Comparison of ENCODE assay signal across 15 cellular contexts in the genomic region with DNA sequence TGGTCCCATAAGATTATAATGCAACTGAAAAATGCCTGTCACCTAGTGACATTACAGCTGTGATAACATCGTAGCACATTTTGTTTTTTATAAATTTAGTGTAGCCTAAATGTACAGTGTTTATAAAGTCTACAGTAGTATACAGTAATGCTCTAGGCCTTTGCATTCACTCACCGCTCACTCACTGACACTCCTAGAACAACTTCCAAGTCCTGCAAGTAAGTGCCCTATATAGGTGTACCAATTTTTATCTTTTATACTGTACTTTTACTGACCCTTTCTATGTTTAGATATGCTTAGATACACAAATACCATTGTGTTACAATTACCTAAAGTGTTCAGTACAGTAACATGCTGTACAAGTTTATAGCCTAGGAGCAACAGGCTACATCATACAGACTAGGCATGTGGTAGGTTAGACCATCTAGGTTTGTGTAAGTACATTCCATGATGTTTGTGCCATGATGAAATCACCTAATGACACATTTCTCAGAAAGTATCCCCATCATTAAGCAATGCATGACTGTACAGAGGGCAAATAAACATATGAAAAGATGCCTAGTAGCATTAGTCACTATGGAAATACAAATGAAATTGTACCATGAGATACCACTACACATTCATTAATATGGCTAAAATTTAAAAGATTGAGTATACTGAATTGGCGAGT.
DNase-seq lines count a peak whose midpoint lies in the region; ATAC-seq, FAIRE-seq and TF ChIP-seq lines count a peak whose summit lies in the region.
"Had no signal": no experiment of that assay in that cellular context is flagged by ENCODE, and none has a peak within 500 bp of the region (broad histone marks: within the 10 kb centered on the region; RNA-seq: fewer than 3 reads in every experiment).

No MANE protein-coding gene starts in this region.

- FAIRE-seq in islet of Langerhans (lab: Jason Lieb, UNC), result peak; percentile 13

- H3K4me1 ChIP-seq in ACC112 (ENCODE audit: control insufficient read depth, insufficient read depth, low read length, unreplicated experiment) (peaks cover 19% of the 10 kb centered on the region), HCT116 (ENCODE audit: control insufficient read depth in 1 of 2, insufficient read depth in 2 of 2, low read length in 2 of 2) (no peaks in the 10 kb centered on the region)
- H3K4me1 ChIP-seq: vagina had no signal

- no peak for TF ChIP-seq RAD21 in HCT116 (IDR thresholded peaks at IDR 0.05; ENCODE audit: low read depth)

- peak overlapping the region; percentile 82 for H2AFZ ChIP-seq in ACC112 (ENCODE audit: low read length, unreplicated experiment)
- no peak overlapping the region for H2AFZ ChIP-seq in HCT116 (ENCODE audit: low read depth, low read length, poor library complexity, severe bottlenecking)

- no peak for TF ChIP-seq CTCF in HCT116 (IDR thresholded peaks at IDR 0.05 in 2 of 3, conservative IDR thresholded peaks at IDR 0.05 in 1 of 3; ENCODE audit: borderline replicate concordance in 1 of 3, insufficient read depth in 1 of 3, low read depth in 2 of 3, low read length in 2 of 3)

- no peaks in the 10 kb centered on the region for H3K9me2 ChIP-seq in HCT116 (ENCODE audit: insufficient read depth)

- DNase-seq in HCT116 (ENCODE audit: low read depth, low spot score), result no peak
- DNase-seq in astrocyte of the hippocampus (ENCODE audit: low read depth, low spot score), result peak; percentile 82
- no peak for DNase-seq in cerebellum (ENCODE audit: low spot score)
- no peak for DNase-seq in NCI-H2081 treated with DMSO at 0.1 percent for 48 hours (lab: John Stamatoyannopoulos, UW)
- DNase-seq in activated CD4-positive, alpha-beta T cell treated with anti-CD3 and anti-CD28 coated beads, Interleukin-2, amount 50 U/mL, for 1 hour, result no peak
- DNase-seq: activated T-cell treated with anti-CD3 and anti-CD28 coated beads, Interleukin-2, amount 50 U/mL, for 4 hours; erythroblast; naive B cell; NCI-H526 treated with DMSO at 0.1 percent for 48 hours; small intestine had no signal

- no peak for TF ChIP-seq POLR2A in HCT116 (IDR thresholded peaks at IDR 0.05; ENCODE audit: borderline replicate concordance, extremely low read depth, insufficient read depth, insufficient read length)

- POLR2A ChIA-PET in HCT116 (lab: Charles Lee), result no interaction called here

- no peak overlapping the region for H3K4me2 ChIP-seq in HCT116 (ENCODE audit: low read length)
- H3K4me2 ChIP-seq: BLaER1 treated with 17β-estradiol and CSF1 and Interleukin-3, amounts not matched to agents 10 nM and 100 nM had no signal

- no peaks in the 10 kb centered on the region for H3K9me3 ChIP-seq in HCT116 (ENCODE audit: control insufficient read depth in 1 of 2, insufficient read depth in 1 of 2, low read depth in 1 of 2, low read length in 2 of 2)
- H3K9me3 ChIP-seq: BLaER1 treated with 17β-estradiol and CSF1 and Interleukin-3, amounts not matched to agents 10 nM and 100 nM; vagina had no signal

- ATAC-seq in HCT116 (no peak), GM18520 (IDR thresholded peaks at IDR 0.05; ENCODE audit: unreplicated experiment) (no peak)

- intact Hi-C loops in HCT116 (cut with micrococcal nuclease), result loop anchor here (2.0 kb wide), 1 partner anchor 13 kb away; no protein-coding TSS in a partner anchor

- H3K9ac ChIP-seq in HCT116 (ENCODE audit: low read length), result no peak overlapping the region
- H3K9ac ChIP-seq: BLaER1 treated with 17β-estradiol and CSF1 and Interleukin-3, amounts not matched to agents 10 nM and 100 nM had no signal

- BruUV-seq in HCT116 (replicated peaks; lab: Mats Ljungman, UMichigan), result no TSS peak

- H3K4me3 ChIP-seq in ACC112 (ENCODE audit: low read depth, low read length) (peak overlapping the region; percentile 59; the same call in 1 of the 2 replicates), HCT116 (replicated peaks in 1 of 2; ENCODE audit: low read depth in 1 of 2, low read length in 2 of 2) (no peak overlapping the region)
- H3K4me3 ChIP-seq: BLaER1 treated with 17β-estradiol and CSF1 and Interleukin-3, amounts not matched to agents 10 nM and 100 nM; vagina had no signal

- H3K27me3 ChIP-seq in ACC112 (ENCODE audit: insufficient read depth, low read length), result no peaks in the 10 kb centered on the region
- H3K27me3 ChIP-seq in HCT116 (ENCODE audit: insufficient read depth, low read length), result no peaks in the 10 kb centered on the region
- H3K27me3 ChIP-seq: BLaER1 treated with 17β-estradiol and CSF1 and Interleukin-3, amounts not matched to agents 10 nM and 100 nM; vagina had no signal

- H3K36me3 ChIP-seq in ACC112 (ENCODE audit: insufficient read depth, low read length) (no peaks in the 10 kb centered on the region), HCT116 (ENCODE audit: control insufficient read depth in 1 of 2, insufficient read depth in 2 of 2, low read length in 2 of 2) (no peaks in the 10 kb centered on the region)
- H3K36me3 ChIP-seq: BLaER1 treated with 17β-estradiol and CSF1 and Interleukin-3, amounts not matched to agents 10 nM and 100 nM; vagina had no signal

- H4K20me1 ChIP-seq in HCT116 (ENCODE audit: insufficient read depth), result no peaks in the 10 kb centered on the region
- H4K20me1 ChIP-seq: BLaER1 treated with 17β-estradiol and CSF1 and Interleukin-3, amounts not matched to agents 10 nM and 100 nM had no signal

- RAD21 ChIA-PET in HCT116 (lab: Charles Lee; ENCODE audit: low non-redundant PET in 1 of 2, low total read pairs in 2 of 2, uncharacterized antibody in 2 of 2, unreplicated experiment in 2 of 2), result no interaction called here

- no peaks in the 10 kb centered on the region for H3K79me2 ChIP-seq in ACC112 (ENCODE audit: control insufficient read depth, insufficient read depth, low read length, unreplicated experiment)
- H3K79me2 ChIP-seq in HCT116 (ENCODE audit: insufficient read depth, low read length), result no peaks in the 10 kb centered on the region

- CTCF ChIA-PET in HCT116 (lab: Charles Lee), result no interaction called here

- H3K27ac ChIP-seq in ACC112 (ENCODE audit: low read depth, low read length), result peak overlapping the region; percentile 94
- H3K27ac ChIP-seq in HCT116 (ENCODE audit: low read depth, low read length), result no peak overlapping the region
- H3K27ac ChIP-seq: BLaER1 treated with 17β-estradiol and CSF1 and Interleukin-3, amounts not matched to agents 10 nM and 100 nM; vagina had no signal

TF ChIP-seq in HCT116, 20 proteins besides CTCF, POLR2A, EP300 and RAD21:
- TF ChIP-seq ZFX (IDR thresholded peaks at IDR 0.05) (no peak), CEBPB (IDR thresholded peaks at IDR 0.05; ENCODE audit: low read depth) (peak; percentile 55)
